2 cellular contexts compared by ENCODE assay signal in genomic region chr2:127006962-127007361, GRCh38.
TF ChIP-seq lines count a peak whose summit lies in the region.

No MANE protein-coding gene starts in this region.

TF ChIP-seq in GM12878, 131 proteins besides CTCF, POLR2A, EP300 and RAD21 (continued from another document):
- TF ChIP-seq PKNOX1 (IDR thresholded peaks at IDR 0.05) (no peak), HDAC2 (IDR thresholded peaks at IDR 0.05) (no peak), TCF7 (IDR thresholded peaks at IDR 0.05; ENCODE audit: borderline replicate concordance) (no peak), YBX1 (IDR thresholded peaks at IDR 0.05) (no peak)

TF ChIP-seq in WTC11, 78 proteins besides CTCF, POLR2A, EP300 and RAD21 (continued from another document):
- TF ChIP-seq ZBTB43 (CRISPR knock-in tag; IDR thresholded peaks at IDR 0.05) (no peak), ZNF532 (CRISPR knock-in tag; IDR thresholded peaks at IDR 0.05; ENCODE audit: borderline replicate concordance) (no peak), NFE2L1 (CRISPR knock-in tag; IDR thresholded peaks at IDR 0.05) (no peak), HMGA2 (CRISPR knock-in tag; IDR thresholded peaks at IDR 0.05) (no peak), CREM (CRISPR knock-in tag; IDR thresholded peaks at IDR 0.05) (no peak), ESRRA (CRISPR knock-in tag; IDR thresholded peaks at IDR 0.05; ENCODE audit: borderline replicate concordance) (no peak), PRRX2 (CRISPR knock-in tag; IDR thresholded peaks at IDR 0.05) (no peak), ZNF512 (CRISPR knock-in tag; IDR thresholded peaks at IDR 0.05; ENCODE audit: borderline replicate concordance) (no peak)
- TF ChIP-seq, protein P1, sequence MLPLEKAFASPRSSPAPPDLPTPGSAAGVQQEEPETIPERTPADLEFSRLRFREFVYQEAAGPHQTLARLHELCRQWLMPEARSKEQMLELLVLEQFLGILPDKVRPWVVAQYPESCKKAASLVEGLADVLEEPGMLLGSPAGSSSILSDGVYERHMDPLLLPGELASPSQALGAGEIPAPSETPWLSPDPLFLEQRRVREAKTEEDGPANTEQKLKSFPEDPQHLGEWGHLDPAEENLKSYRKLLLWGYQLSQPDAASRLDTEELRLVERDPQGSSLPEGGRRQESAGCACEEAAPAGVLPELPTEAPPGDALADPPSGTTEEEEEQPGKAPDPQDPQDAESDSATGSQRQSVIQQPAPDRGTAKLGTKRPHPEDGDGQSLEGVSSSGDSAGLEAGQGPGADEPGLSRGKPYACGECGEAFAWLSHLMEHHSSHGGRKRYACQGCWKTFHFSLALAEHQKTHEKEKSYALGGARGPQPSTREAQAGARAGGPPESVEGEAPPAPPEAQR (CRISPR knock-in tag; IDR thresholded peaks at IDR 0.05): no peak
- TF ChIP-seq, protein P2, sequence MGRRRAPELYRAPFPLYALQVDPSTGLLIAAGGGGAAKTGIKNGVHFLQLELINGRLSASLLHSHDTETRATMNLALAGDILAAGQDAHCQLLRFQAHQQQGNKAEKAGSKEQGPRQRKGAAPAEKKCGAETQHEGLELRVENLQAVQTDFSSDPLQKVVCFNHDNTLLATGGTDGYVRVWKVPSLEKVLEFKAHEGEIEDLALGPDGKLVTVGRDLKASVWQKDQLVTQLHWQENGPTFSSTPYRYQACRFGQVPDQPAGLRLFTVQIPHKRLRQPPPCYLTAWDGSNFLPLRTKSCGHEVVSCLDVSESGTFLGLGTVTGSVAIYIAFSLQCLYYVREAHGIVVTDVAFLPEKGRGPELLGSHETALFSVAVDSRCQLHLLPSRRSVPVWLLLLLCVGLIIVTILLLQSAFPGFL (CRISPR knock-in tag; IDR thresholded peaks at IDR 0.05; ENCODE audit: borderline replicate concordance): no peak
